ENCODE assay signal across 22 cellular contexts in genomic region chr10:109773288-109773687, GRCh38.
"Had no signal": no experiment of that assay in that cellular context is flagged by ENCODE, and none has a peak within 500 bp of the region (broad histone marks: within the 10 kb centered on the region; RNA-seq: fewer than 3 reads in every experiment).

No MANE protein-coding gene starts in this region.

- DNase-seq: activated CD4-positive, alpha-beta T cell treated with anti-CD3 and anti-CD28 coated beads, Interleukin-2, amount 10 ng/mL, durations not matched to agents 24 days and 14 days; activated CD4-positive, alpha-beta T cell treated with anti-CD3 and anti-CD28 coated beads, Interleukin-2, amount 50 U/mL, for 4 hours; activated CD8-positive, alpha-beta T cell treated with anti-CD3 and anti-CD28 coated beads for 36 hours; activated effector memory CD4-positive, alpha-beta T cell treated with anti-CD3 and anti-CD28 coated beads, Interleukin-2, amount 50 U/mL, for 16 hours; activated naive CD4-positive, alpha-beta T cell; activated naive CD4-positive, alpha-beta T cell treated with anti-CD3 and anti-CD28 coated beads, Interleukin-2, amount 50 U/mL, for 16 hours; activated naive CD8-positive, alpha-beta T cell treated with anti-CD3 and anti-CD28 coated beads for 36 hours; activated T-cell treated with anti-CD3 and anti-CD28 coated beads, Interleukin-2, amount 50 U/mL, for 1 hour; activated T-cell treated with anti-CD3 and anti-CD28 coated beads, Interleukin-2, amount 50 U/mL, for 72 hours; amniotic stem cell; aorta; central memory CD4-positive, alpha-beta T cell; MG63; NCI-H1048; NCI-H2081 treated with DMSO at 0.1 percent for 48 hours; NCI-H226; NCI-H446 treated with DMSO at 0.1 percent for 48 hours; PC-9; Right ventricle myocardium superior; T1000 had no signal

- H3K4me3 ChIP-seq: MG63, PC-9 had no signal

- ATAC-seq: activated CD8-positive, alpha-beta T cell treated with anti-CD3 and anti-CD28 coated beads for 36 hours; activated T-cell treated with anti-CD3 and anti-CD28 coated beads, Interleukin-2, amount 50 U/mL, for 72 hours; activated T-helper 17 cell treated with anti-CD3 and anti-CD28 coated beads, Interleukin-2, amount 50 U/mL, for 72 hours had no signal

- H3K36me3 ChIP-seq: brain microvascular endothelial cell, MG63 had no signal

- H3K9me3 ChIP-seq: MG63 had no signal

- H3K27me3 ChIP-seq: brain microvascular endothelial cell, MG63 had no signal

- H3K27ac ChIP-seq: brain microvascular endothelial cell, PC-9 had no signal

- H2AFZ ChIP-seq: PC-9 had no signal

- H3K4me2 ChIP-seq: PC-9 had no signal
